36 cellular contexts compared by ENCODE assay signal in the genomic region with DNA sequence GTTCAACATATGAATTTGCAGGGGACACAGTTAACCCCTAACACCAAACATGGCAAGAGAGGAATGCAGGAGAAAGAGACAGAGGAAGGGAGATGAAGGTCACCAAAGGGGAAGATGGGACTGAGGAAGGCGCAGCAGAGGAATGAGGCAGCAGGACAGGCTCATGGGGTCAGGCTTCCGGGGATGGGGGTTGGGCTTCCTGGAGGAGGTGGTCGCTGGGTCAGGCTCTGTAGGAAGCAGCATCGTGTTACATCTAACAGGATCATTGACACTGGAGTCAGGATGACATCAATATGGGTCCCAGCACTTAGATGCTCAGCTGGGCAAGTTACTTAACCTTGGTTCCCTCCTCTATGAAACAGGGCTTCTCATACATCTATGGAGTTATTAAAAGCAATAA.
"Had no signal": no experiment of that assay in that cellular context is flagged by ENCODE, and none has a peak within 500 bp of the region (broad histone marks: within the 10 kb centered on the region; RNA-seq: fewer than 3 reads in every experiment).

No MANE protein-coding gene starts in this region.

- DNase-seq: activated CD4-positive, alpha-beta T cell treated with anti-CD3 and anti-CD28 coated beads for 48 hours; activated CD8-positive, alpha-beta T cell treated with anti-CD3 and anti-CD28 coated beads for 36 hours; activated naive CD4-positive, alpha-beta T cell; activated naive CD8-positive, alpha-beta T cell treated with anti-CD3 and anti-CD28 coated beads for 36 hours; activated T-cell treated with anti-CD3 and anti-CD28 coated beads, Interleukin-2, amount 50 U/mL, for 4 hours; adrenal gland; aorta; cerebellar nuclear complex; foreskin keratinocyte; heart left ventricle; hypothalamus; left ventricle myocardium inferior; naive B cell; nephron progenitor cell; right lobe of liver; stimulated activated CD4-positive, alpha-beta T cell treated with anti-CD3 and anti-CD28 coated beads, Interleukin-1b, Interleukin-23, amount 100 ng/mL, for 48 hours; stimulated activated CD4-positive, alpha-beta T cell treated with anti-CD3 and anti-CD28 coated beads, Interleukin-4, amount 100 ng/mL, for 4 hours; stimulated activated CD8-positive, alpha-beta memory T cell treated with anti-CD3 and anti-CD28 coated beads, Interleukin-4, amount 100 ng/mL, for 48 hours; stimulated activated naive CD8-positive, alpha-beta T cell treated with anti-CD3 and anti-CD28 coated beads, Interleukin-15, amount 100 ng/mL, for 72 hours; substantia nigra; T-helper 9 cell; uterus had no signal

- H3K4me1 ChIP-seq: adrenal gland, esophagus muscularis mucosa, foreskin keratinocyte, heart left ventricle, left ventricle myocardium inferior, right lobe of liver, uterus had no signal

- H3K9me3 ChIP-seq: adrenal gland, neutrophil, right lobe of liver, uterus had no signal

- H3K4me3 Mint-ChIP-seq: activated CD8-positive, alpha-beta T cell treated with anti-CD3 and anti-CD28 coated beads for 36 hours; activated naive CD8-positive, alpha-beta T cell treated with anti-CD3 and anti-CD28 coated beads for 36 hours; activated T-cell treated with anti-CD3 and anti-CD28 coated beads, Interleukin-2, amount 50 U/mL, for 4 hours; activated T-helper 17 cell treated with anti-CD3 and anti-CD28 coated beads, Interleukin-2, amount 50 U/mL, for 72 hours; brain; nephron progenitor cell; stimulated activated memory B cell treated with anti-CD40 and anti-IgM and Interleukin-4, amounts not matched to agents 10 μg/mL and 1 μg/mL and 100 μg/mL, for 72 hours; stimulated activated naive CD8-positive, alpha-beta T cell treated with anti-CD3 and anti-CD28 coated beads, Interleukin-15, amount 100 ng/mL, for 72 hours; T-helper 1 cell treated with Interleukin-12 subunit alpha and Interleukin-12 subunit beta and Interleukin-4 antibody, amounts not matched to agents 30 μg/mL and 1 μg/mL, for 36 hours; type B pancreatic cell had no signal

- FAIRE-seq: islet of Langerhans, TTC549 had no signal

- H3K36me3 Mint-ChIP-seq: activated naive CD8-positive, alpha-beta T cell treated with anti-CD3 and anti-CD28 coated beads for 36 hours; brain; naive B cell; stimulated activated memory B cell treated with anti-CD40 and anti-IgM and Interleukin-4, amounts not matched to agents 10 μg/mL and 1 μg/mL and 100 μg/mL, for 72 hours; type B pancreatic cell had no signal

- H3K27me3 ChIP-seq: adrenal gland, cardiac muscle cell, foreskin keratinocyte, right lobe of liver, uterus had no signal

- H3K9me3 Mint-ChIP-seq: nephron progenitor cell had no signal

- H3K27ac Mint-ChIP-seq: activated CD8-positive, alpha-beta T cell treated with anti-CD3 and anti-CD28 coated beads for 36 hours; activated naive CD8-positive, alpha-beta T cell treated with anti-CD3 and anti-CD28 coated beads for 36 hours; activated T-helper 17 cell treated with anti-CD3 and anti-CD28 coated beads, Interleukin-2, amount 50 U/mL, for 72 hours; brain; stimulated activated memory B cell treated with anti-CD40 and anti-IgM and Interleukin-4, amounts not matched to agents 10 μg/mL and 1 μg/mL and 100 μg/mL, for 72 hours; stimulated activated naive CD8-positive, alpha-beta T cell treated with anti-CD3 and anti-CD28 coated beads, Interleukin-15, amount 100 ng/mL, for 72 hours; T-helper 1 cell treated with Interleukin-12 subunit alpha and Interleukin-12 subunit beta and Interleukin-4 antibody, amounts not matched to agents 30 μg/mL and 1 μg/mL, for 36 hours; type B pancreatic cell had no signal

- H3K4me1 Mint-ChIP-seq: activated naive CD8-positive, alpha-beta T cell treated with anti-CD3 and anti-CD28 coated beads for 36 hours; activated T-helper 17 cell treated with anti-CD3 and anti-CD28 coated beads, Interleukin-2, amount 50 U/mL, for 72 hours; brain; naive B cell; stimulated activated memory B cell treated with anti-CD40 and anti-IgM and Interleukin-4, amounts not matched to agents 10 μg/mL and 1 μg/mL and 100 μg/mL, for 72 hours; stimulated activated naive CD8-positive, alpha-beta T cell treated with anti-CD3 and anti-CD28 coated beads, Interleukin-15, amount 100 ng/mL, for 72 hours had no signal

- H3K27ac ChIP-seq: adrenal gland, cardiac muscle cell, coronary artery, dorsolateral prefrontal cortex, esophagus muscularis mucosa, foreskin keratinocyte, heart left ventricle, left ventricle myocardium inferior, neutrophil, right lobe of liver, skin epidermis, uterus, VCaP had no signal
